ENCODE assay signal across 10 cellular contexts in the genomic region with DNA sequence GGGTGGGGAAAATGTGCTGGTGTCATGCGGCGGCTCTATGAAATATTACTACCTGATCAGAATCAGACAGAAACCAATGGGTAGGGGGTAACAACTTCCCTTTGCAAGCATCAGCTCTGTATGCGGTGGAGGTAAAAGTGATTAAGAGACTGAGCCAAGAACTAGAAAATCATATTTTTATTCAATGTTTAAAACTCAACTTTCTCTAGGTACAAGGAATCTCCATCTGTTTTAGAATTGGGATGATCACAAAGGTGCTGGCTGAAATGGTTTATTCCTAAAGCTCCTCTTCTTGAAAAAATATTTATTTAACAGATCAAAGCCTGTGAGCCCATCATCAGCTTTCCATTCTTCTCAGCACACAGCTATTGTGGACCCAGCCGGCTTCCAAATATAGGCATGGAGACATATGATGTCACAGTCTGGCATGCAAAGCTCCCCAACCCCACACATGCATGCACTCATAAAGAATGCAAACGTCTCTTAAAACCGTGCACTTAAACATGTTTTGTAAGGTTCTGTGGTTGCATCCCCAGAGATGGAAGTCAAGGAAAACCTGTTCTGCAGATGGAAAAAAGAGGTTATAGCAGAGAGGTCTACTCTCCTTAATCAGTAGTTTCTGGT.
DNase-seq lines count a peak whose midpoint lies in the region; ATAC-seq lines count a peak whose summit lies in the region.
"Had no signal": no experiment of that assay in that cellular context is flagged by ENCODE, and none has a peak within 500 bp of the region (broad histone marks: within the 10 kb centered on the region; RNA-seq: fewer than 3 reads in every experiment).

No MANE protein-coding gene starts in this region.

- no peaks in the 10 kb centered on the region for H4K20me1 ChIP-seq in GM23248 (ENCODE audit: insufficient read depth)

- H3K36me3 Mint-ChIP-seq in activated CD8-positive, alpha-beta T cell treated with anti-CD3 and anti-CD28 coated beads, Interleukin-2, amount 10 ng/mL, durations not matched to agents 7 days and 5 days (ENCODE audit: low read depth) = no peaks in the 10 kb centered on the region

- no peaks in the 10 kb centered on the region for H3K4me1 Mint-ChIP-seq in activated CD8-positive, alpha-beta T cell treated with anti-CD3 and anti-CD28 coated beads, Interleukin-2, amount 10 ng/mL, durations not matched to agents 7 days and 5 days (ENCODE audit: low read depth)

- CTCF ChIA-PET in activated CD8-positive, alpha-beta T cell treated with anti-CD3 and anti-CD28 coated beads, Interleukin-2, amount 10 ng/mL, durations not matched to agents 7 days and 5 days (lab: Charles Lee) = no interaction called here

- no peaks in the 10 kb centered on the region for H3K27me3 ChIP-seq in GM23248 (replicated peaks; ENCODE audit: insufficient read depth)

- peaks cover 5% of the 10 kb centered on the region for H3K27me3 Mint-ChIP-seq in activated CD8-positive, alpha-beta T cell treated with anti-CD3 and anti-CD28 coated beads, Interleukin-2, amount 10 ng/mL, durations not matched to agents 7 days and 5 days (ENCODE audit: low read depth)

- no peak overlapping the region for H3K4me3 Mint-ChIP-seq in activated CD8-positive, alpha-beta T cell treated with anti-CD3 and anti-CD28 coated beads, Interleukin-2, amount 10 ng/mL, durations not matched to agents 7 days and 5 days

- H3F3A ChIP-seq in GM23248 (ENCODE audit: insufficient read depth) = peaks cover 11% of the 10 kb centered on the region

- peak overlapping the region; percentile 54 for H3K4me2 ChIP-seq in GM23248 (ENCODE audit: unreplicated experiment)

- DNase-seq in GM23248 (peak; percentile 91), NCI-H748 (lab: John Stamatoyannopoulos, UW; ENCODE audit: unreplicated experiment) (peak; percentile 79), epithelial cell of prostate (ENCODE audit: low read depth, low spot score) (peak; percentile 86), renal cortical epithelial cell (ENCODE audit: low read depth) (peak; percentile 73), cerebellar nuclear complex (lab: John Stamatoyannopoulos, UW) (no peak), NOMO-1 treated with dmso at 0.1 percent for 144 hours (lab: John Stamatoyannopoulos, UW; ENCODE audit: unreplicated experiment) (no peak)
- no peak for DNase-seq in activated CD8-positive, alpha-beta T cell treated with anti-CD3 and anti-CD28 coated beads, Interleukin-2, amount 10 ng/mL, durations not matched to agents 7 days and 5 days
- DNase-seq: activated CD4-positive, CD25-positive, alpha-beta regulatory T cell; NCI-H1436 treated with DMSO at 0.1 percent for 48 hours had no signal

- H3K27ac Mint-ChIP-seq in activated CD8-positive, alpha-beta T cell treated with anti-CD3 and anti-CD28 coated beads, Interleukin-2, amount 10 ng/mL, durations not matched to agents 7 days and 5 days = no peak overlapping the region

- no peaks in the 10 kb centered on the region for H3K9me2 ChIP-seq in GM23248 (ENCODE audit: insufficient read depth)

- ATAC-seq in activated CD8-positive, alpha-beta T cell treated with anti-CD3 and anti-CD28 coated beads, Interleukin-2, amount 10 ng/mL, durations not matched to agents 7 days and 5 days = no peak
- ATAC-seq in HG02840 (IDR thresholded peaks at IDR 0.05; ENCODE audit: low FRiP score, unreplicated experiment) = no peak

- H2AFZ ChIP-seq in GM23248 = peak overlapping the region; percentile 1; the same call in 1 of the 2 replicates

- H3K9ac ChIP-seq in GM23248 = no peak overlapping the region

- in situ Hi-C loops in GM23248 (cut with MboI) = no loop called here

- H3K27ac ChIP-seq in GM23248 (no peak overlapping the region; the same call in 1 of the 2 replicates), epithelial cell of prostate (peak overlapping the region; percentile 69)

- no peaks in the 10 kb centered on the region for H3K79me2 ChIP-seq in GM23248 (ENCODE audit: insufficient read depth)

- H3K4me3 ChIP-seq in GM23248 = no peak overlapping the region

- H3K4me1 ChIP-seq in GM23248 (ENCODE audit: insufficient read depth) = peaks cover 23% of the 10 kb centered on the region

- POLR2A ChIA-PET in activated CD8-positive, alpha-beta T cell treated with anti-CD3 and anti-CD28 coated beads, Interleukin-2, amount 10 ng/mL, durations not matched to agents 7 days and 5 days (lab: Charles Lee) = no interaction called here

- H3K9me3 Mint-ChIP-seq in activated CD8-positive, alpha-beta T cell treated with anti-CD3 and anti-CD28 coated beads, Interleukin-2, amount 10 ng/mL, durations not matched to agents 7 days and 5 days (ENCODE audit: insufficient read depth) = peaks cover 7% of the 10 kb centered on the region

- no peaks in the 10 kb centered on the region for H3K36me3 ChIP-seq in GM23248 (ENCODE audit: low read depth)

- H3K9me3 ChIP-seq in GM23248 (ENCODE audit: low read depth) = no peaks in the 10 kb centered on the region

- WGBS in GM23248 (ENCODE audit: low coverage in 1 of 2, low lambda C conversion rate in 2 of 2, missing lambda C conversion rate in 2 of 2), 2 experiments = 12 to 19% methylated on average over 6 of the region's 6 CpGs

Comparison
In these comparisons a context has a peak if more than half of its experiments do, and no peak if none do; other contexts are left out.
1. DNase-seq: peak in GM23248 (single experiment), NCI-H748 (single experiment), epithelial cell of prostate (single experiment) and renal cortical epithelial cell (single experiment); none in activated CD8-positive, alpha-beta T cell treated with anti-CD3 and anti-CD28 coated beads, Interleukin-2, amount 10 ng/mL, durations not matched to agents 7 days and 5 days (single experiment), cerebellar nuclear complex (0 of 2) and NOMO-1 treated with dmso at 0.1 percent for 144 hours (single experiment).